In the genomic region with DNA sequence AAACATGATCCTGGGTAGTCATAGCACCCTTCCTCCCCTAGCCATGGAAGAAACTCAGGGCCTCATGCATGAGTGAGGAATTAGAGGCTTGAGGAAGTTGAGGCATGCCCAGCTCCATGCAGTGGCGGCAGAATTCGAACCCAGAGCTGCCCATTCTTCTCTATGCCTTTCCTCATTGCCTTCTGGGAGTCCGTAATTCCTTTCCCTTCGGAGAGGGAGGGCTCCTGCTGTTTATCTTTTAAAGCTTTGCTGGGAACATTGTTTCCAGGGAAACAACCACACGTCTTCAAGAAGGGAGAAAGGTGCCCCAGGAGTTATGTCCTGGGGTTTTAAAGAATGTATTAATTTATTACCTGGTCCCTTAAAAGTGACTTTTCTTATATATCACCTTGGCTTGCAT, we compare ENCODE assay signal across 1 cellular context.
TF ChIP-seq lines count a peak whose summit lies in the region.

No MANE protein-coding gene starts in this region.

TF ChIP-seq in IMR-90, 13 proteins besides CTCF, POLR2A, EP300 and RAD21:
- TF ChIP-seq MAZ (IDR thresholded peaks at IDR 0.05; ENCODE audit: borderline replicate concordance, low read depth, low read length): no peak
